Comparison of ENCODE assay signal across 25 cellular contexts in genomic region chr22:48577691-48578090, GRCh38.
A peak's percentile ranks its signal among the peaks of the same experiment; 100 is the strongest.
DNase-seq lines count a peak whose midpoint lies in the region; ATAC-seq and TF ChIP-seq lines count a peak whose summit lies in the region.
"Had no signal": no experiment of that assay in that cellular context is flagged by ENCODE, and none has a peak within 500 bp of the region (broad histone marks: within the 10 kb centered on the region; RNA-seq: fewer than 3 reads in every experiment).

No MANE protein-coding gene starts in this region.

- POLR2A ChIA-PET in A673 (lab: Charles Lee; ENCODE audit: low non-redundant PET) = no interaction called here

- no peak overlapping the region for H2BK12ac ChIP-seq in H9 (ENCODE audit: insufficient read length, low read depth, low read length)

- H3K4me1 Mint-ChIP-seq in H9 = peaks cover 17% of the 10 kb centered on the region in 2 experiments
- peaks cover 0 to 2% of the 10 kb centered on the region in 2 donors for H3K4me1 Mint-ChIP-seq in effector memory CD8-positive, alpha-beta T cell (ENCODE audit: low read depth in 2 of 2)
- peaks cover 29% of the 10 kb centered on the region for H3K4me1 Mint-ChIP-seq in neural crest cell
- H3K4me1 Mint-ChIP-seq: CD14-positive monocyte had no signal

- H3K4ac ChIP-seq in H9 (ENCODE audit: low read depth, low read length) = no peak overlapping the region

- H4K8ac ChIP-seq in H9 (replicated peaks; ENCODE audit: insufficient read length, low read depth, low read length) = no peak overlapping the region

- no peak for DNase-seq in A673 (ENCODE audit: low spot score)
- no peak for DNase-seq in H9
- no peak for DNase-seq in effector memory CD8-positive, alpha-beta T cell
- no peak for DNase-seq in neural crest cell (ENCODE audit: low read depth, low spot score)
- DNase-seq in stimulated activated naive CD8-positive, alpha-beta T cell treated with anti-CD3 and anti-CD28 coated beads, Interleukin-15, Interleukin-2, amounts not matched to agents 100 U/mL and 50 U/mL, for 24 hours = no peak
- DNase-seq in A172 (ENCODE audit: low spot score) = no peak
- DNase-seq in NCI-H1105 (lab: John Stamatoyannopoulos, UW) = no peak
- DNase-seq: activated CD4-positive, alpha-beta T cell treated with anti-CD3 and anti-CD28 coated beads, Interleukin-2, amount 50 U/mL, for 48 hours; activated naive CD4-positive, alpha-beta T cell; activated T-cell treated with anti-CD3 and anti-CD28 coated beads, Interleukin-2, amount 50 U/mL, for 72 hours; adrenal gland; effector CD4-positive, alpha-beta T cell; islet precursor cell; KG1; left ventricle myocardium inferior; NCI-H1930; NCI-H2227 treated with DMSO at 0.1 percent for 48 hours; PC-3; stimulated activated naive CD4-positive, alpha-beta T cell; T-helper 2 cell had no signal

- no peak overlapping the region for H4K91ac ChIP-seq in H9 (ENCODE audit: insufficient read length, low read depth, low read length)

- H3K27ac Mint-ChIP-seq in H9 (no peak overlapping the region), neural crest cell (ENCODE audit: unreplicated experiment) (no peak overlapping the region)
- no peak overlapping the region for H3K27ac Mint-ChIP-seq in effector memory CD8-positive, alpha-beta T cell
- H3K27ac Mint-ChIP-seq: activated T-cell treated with anti-CD3 and anti-CD28 coated beads, Interleukin-2, amount 50 U/mL, for 72 hours; CD14-positive monocyte had no signal

- CTCF ChIA-PET in A673 (lab: Charles Lee) = no interaction called here

- no peaks in the 10 kb centered on the region for H3K79me1 ChIP-seq in H9 (ENCODE audit: insufficient read depth, low read depth, low read length, poor library complexity, severe bottlenecking)

- no peak overlapping the region for H4K5ac ChIP-seq in H9 (ENCODE audit: insufficient read length, low read depth, low read length)

- H3K27me3 Mint-ChIP-seq in H9 (ENCODE audit: low read depth) (peaks cover 19% of the 10 kb centered on the region), neural crest cell (ENCODE audit: low read depth) (peaks cover 3% of the 10 kb centered on the region)
- H3K27me3 Mint-ChIP-seq in effector memory CD8-positive, alpha-beta T cell = peaks cover 35 to 48% of the 10 kb centered on the region in 2 donors

- H3K4me3 Mint-ChIP-seq in H9 (peak overlapping the region; percentile 38 to 67; a peak in 3 of 5 replicates), neural crest cell (peak overlapping the region; percentile 85)
- H3K4me3 Mint-ChIP-seq in effector memory CD8-positive, alpha-beta T cell = peak overlapping the region; percentile 28 to 52

- H3K79me2 ChIP-seq in H9 (ENCODE audit: insufficient read depth, low read length) = no peaks in the 10 kb centered on the region; the same call in 1 of the 2 replicates

- H3K9me3 ChIP-seq in A673 (ENCODE audit: low read depth, low read length, poor library complexity, severe bottlenecking) (no peaks in the 10 kb centered on the region), H9 (ENCODE audit: control insufficient read depth, low read depth, low read length) (no peaks in the 10 kb centered on the region)
- H3K9me3 ChIP-seq: adrenal gland, left ventricle myocardium inferior, thoracic aorta had no signal

- no peak overlapping the region for H2BK15ac ChIP-seq in H9 (ENCODE audit: low read depth, low read length)

- H3K9ac ChIP-seq in H9 (ENCODE audit: extremely low read depth, insufficient read length, low read length) = no peak overlapping the region

- intact Hi-C loops in A673 (cut with micrococcal nuclease; ENCODE audit: unreplicated experiment) = loop anchor here (5.0 to 10.0 kb wide), 3 partner anchors 87 to 730 kb away; no protein-coding TSS in a partner anchor

- BruUV-seq in A673 (replicated peaks; lab: Mats Ljungman, UMichigan) = no TSS peak

- TF ChIP-seq CTCF in A673 (conservative IDR thresholded peaks at IDR 0.05; ENCODE audit: low read depth, low read length) (no peak), H9 (conservative IDR thresholded peaks at IDR 0.05) (no peak), neural crest cell (conservative IDR thresholded peaks at IDR 0.05) (no peak)

- H3K36me3 Mint-ChIP-seq in H9 (ENCODE audit: insufficient read depth in 1 of 3, low read depth in 3 of 3) (no peaks in the 10 kb centered on the region; a peak in 1 of 7 replicates), neural crest cell (ENCODE audit: low read depth) (no peaks in the 10 kb centered on the region)
- H3K36me3 Mint-ChIP-seq in effector memory CD8-positive, alpha-beta T cell (ENCODE audit: insufficient read depth) = peaks cover 3% of the 10 kb centered on the region

- no peak overlapping the region for H3K4me2 ChIP-seq in H9 (ENCODE audit: insufficient read depth, insufficient read length, low read length)
- H3K4me2 ChIP-seq: smooth muscle cell had no signal

- peak overlapping the region; percentile 61 for H3K4me3 ChIP-seq in A673 (ENCODE audit: low read depth, low read length, poor library complexity, severe bottlenecking)
- H3K4me3 ChIP-seq: adrenal gland, smooth muscle cell had no signal

- H2BK5ac ChIP-seq in H9 (ENCODE audit: insufficient read length, low read length) = no peak overlapping the region

- H2BK20ac ChIP-seq in H9 (ENCODE audit: low read depth, low read length, poor library complexity, severe bottlenecking) = no peak overlapping the region

- no peaks in the 10 kb centered on the region for H3K9me3 Mint-ChIP-seq in H9
- H3K9me3 Mint-ChIP-seq in effector memory CD8-positive, alpha-beta T cell = no peaks in the 10 kb centered on the region
- no peaks in the 10 kb centered on the region for H3K9me3 Mint-ChIP-seq in neural crest cell
- H3K9me3 Mint-ChIP-seq: activated T-cell treated with anti-CD3 and anti-CD28 coated beads, Interleukin-2, amount 50 U/mL, for 72 hours had no signal

- H3K56ac ChIP-seq in H9 (ENCODE audit: insufficient read length, low read depth, low read length) = no peak overlapping the region

- no peak overlapping the region for H2AK5ac ChIP-seq in H9 (ENCODE audit: insufficient read length, low read length)

- peaks cover 24% of the 10 kb centered on the region for H3K4me1 ChIP-seq in A673 (ENCODE audit: insufficient read depth, low read length, poor library complexity, severe bottlenecking)
- no peaks in the 10 kb centered on the region for H3K4me1 ChIP-seq in H9 (ENCODE audit: insufficient read depth, low read length)
- H3K4me1 ChIP-seq: adrenal gland had no signal

- H3K23me2 ChIP-seq in H9 (ENCODE audit: insufficient read length, low read depth, low read length, poor library complexity, severe bottlenecking) = peaks cover 4% of the 10 kb centered on the region

- H3T11ph ChIP-seq in H9 (ENCODE audit: low read length) = no peak overlapping the region

- ATAC-seq in effector memory CD8-positive, alpha-beta T cell (replicated peaks) = no peak
- ATAC-seq in stimulated activated naive CD8-positive, alpha-beta T cell treated with anti-CD3 and anti-CD28 coated beads, Interleukin-15, Interleukin-2, amounts not matched to agents 100 U/mL and 50 U/mL, for 24 hours = no peak
- ATAC-seq: activated CD4-positive, CD25-positive, alpha-beta regulatory T cell treated with anti-CD3 and anti-CD28 coated beads, Interleukin-2, amount 50 U/mL, for 24 hours; activated T-cell treated with anti-CD3 and anti-CD28 coated beads, Interleukin-2, amount 50 U/mL, for 72 hours; PC-3 had no signal

- peaks cover 9% of the 10 kb centered on the region for H3K36me3 ChIP-seq in A673 (ENCODE audit: insufficient read depth, low read length, poor library complexity, severe bottlenecking)
- H3K36me3 ChIP-seq: adrenal gland, left ventricle myocardium inferior, thoracic aorta had no signal

- H3K27ac ChIP-seq in A673 (ENCODE audit: low read depth, low read length, poor library complexity, severe bottlenecking) (peak overlapping the region; percentile 84), H9 (ENCODE audit: insufficient read length, low read depth, low read length) (no peak overlapping the region)
- H3K27ac ChIP-seq: adrenal gland, HL-60, left ventricle myocardium inferior, thoracic aorta had no signal

- no peak overlapping the region for H3K18ac ChIP-seq in H9 (ENCODE audit: insufficient read length, low read depth, low read length)

- no CpG with 5 or more reads among the region's 8 CpGs for WGBS in H9 (ENCODE audit: extremely low coverage, insufficient read length, low lambda C conversion rate)

- no peak overlapping the region for H2BK120ac ChIP-seq in H9 (ENCODE audit: low read depth, low read length, poor library complexity, severe bottlenecking)

- no peaks in the 10 kb centered on the region for H3K27me3 ChIP-seq in A673 (replicated peaks; ENCODE audit: insufficient read depth, low read depth, low read length, poor library complexity)
- no peaks in the 10 kb centered on the region for H3K27me3 ChIP-seq in H9 (ENCODE audit: insufficient read depth, low read length)

- H4K20me1 ChIP-seq in H9 (ENCODE audit: control insufficient read depth, insufficient read depth, insufficient read length) = peaks cover 5% of the 10 kb centered on the region

- H2AFZ ChIP-seq in H9 (ENCODE audit: low read length) = no peak overlapping the region

- H3K23ac ChIP-seq in H9 (ENCODE audit: insufficient read length, low read depth, low read length) = no peak overlapping the region

- no peak overlapping the region for H3K14ac ChIP-seq in H9 (ENCODE audit: insufficient read depth, low read length)
